Comparison of ENCODE assay signal across 1 cellular context in genomic region chr5:142716963-142717362, GRCh38.
TF ChIP-seq lines count a peak whose summit lies in the region.

No MANE protein-coding gene starts in this region.

TF ChIP-seq in HepG2, 621 proteins besides CTCF, POLR2A, EP300 and RAD21 (continued from another document):
- TF ChIP-seq ZNF615 (CRISPR knock-in tag; IDR thresholded peaks at IDR 0.05; ENCODE audit: borderline replicate concordance) (no peak), ZNF775 (CRISPR knock-in tag; IDR thresholded peaks at IDR 0.05; ENCODE audit: borderline replicate concordance) (no peak), TEAD3 (CRISPR knock-in tag; optimal IDR thresholded peaks at IDR 0.05; ENCODE audit: borderline replicate concordance) (peak; percentile 55), MYC (CRISPR knock-in tag; IDR thresholded peaks at IDR 0.05; ENCODE audit: borderline replicate concordance) (no peak), HNRNPUL1 (IDR thresholded peaks at IDR 0.05; ENCODE audit: low read depth, low read length) (no peak), XRCC5 (optimal IDR thresholded peaks at IDR 0.05; ENCODE audit: low read length) (peak; percentile 64), ZBTB2 (CRISPR knock-in tag; IDR thresholded peaks at IDR 0.05; ENCODE audit: low read depth) (no peak), SMC3 (IDR thresholded peaks at IDR 0.05; ENCODE audit: low read length) (peak; percentile 61), STAG1 (CRISPR knock-in tag; IDR thresholded peaks at IDR 0.05) (peak; percentile 72), MZF1 (CRISPR knock-in tag; IDR thresholded peaks at IDR 0.05; ENCODE audit: borderline replicate concordance) (no peak), ZNF574 (CRISPR knock-in tag; IDR thresholded peaks at IDR 0.05) (0 out of 2 replicates have a peak, but pooled peaks have one; percentile 17), PAWR (CRISPR knock-in tag; IDR thresholded peaks at IDR 0.05; ENCODE audit: borderline replicate concordance) (no peak)
